10 cellular contexts compared by ENCODE assay signal in genomic region chr10:6786579-6787031, GRCh38.
A peak's percentile ranks its signal among the peaks of the same experiment; 100 is the strongest.
DNase-seq lines count a peak whose midpoint lies in the region; FAIRE-seq and TF ChIP-seq lines count a peak whose summit lies in the region.
"Had no signal": no experiment of that assay in that cellular context is flagged by ENCODE, and none has a peak within 500 bp of the region (broad histone marks: within the 10 kb centered on the region; RNA-seq: fewer than 3 reads in every experiment).

No MANE protein-coding gene starts in this region.

- H3K23ac ChIP-seq in H1 (ENCODE audit: insufficient read length), result no peak overlapping the region

- WGBS in H1 (ENCODE audit: extremely low coverage in 1 of 2, insufficient coverage in 1 of 2, insufficient read length in 1 of 2, insufficient replicate concordance in 2 of 2, low coverage in 1 of 2, low lambda C conversion rate in 2 of 2, missing lambda C conversion rate in 1 of 2), 2 experiments, result 81% methylated on average over 10 of the region's 10 CpGs; no CpG with 5 or more reads in 1 of the 2 experiments

- H4K91ac ChIP-seq in H1 (replicated peaks; ENCODE audit: insufficient read length, low read length), result no peak overlapping the region

- H2BK5ac ChIP-seq in H1 (ENCODE audit: low read depth, low read length), result 0 out of 2 replicates have a peak overlapping the region, but pooled peaks have one; percentile 72

- H3K4me1 ChIP-seq in Loucy (ENCODE audit: insufficient read depth, low read length, poor library complexity, severe bottlenecking), result no peaks in the 10 kb centered on the region
- peaks cover 0 to 15% (median 3%) of the 10 kb centered on the region in 4 experiments; a peak in 5 of 7 replicates for H3K4me1 ChIP-seq in H1 (replicated peaks in 1 of 4; ENCODE audit: control insufficient read depth in 3 of 4, insufficient read depth in 4 of 4, low read length in 3 of 4)

- H3K9me2 ChIP-seq in Loucy (replicated peaks; ENCODE audit: low read depth, low read length), result no peaks in the 10 kb centered on the region
- no peaks in the 10 kb centered on the region for H3K9me2 ChIP-seq in neural cell (ENCODE audit: insufficient read depth, low read length)

- no peak overlapping the region for H3K56ac ChIP-seq in H1 (replicated peaks; ENCODE audit: insufficient read length, low read depth, low read length)

- no peaks in the 10 kb centered on the region for H3K27me3 ChIP-seq in Loucy (ENCODE audit: insufficient read depth, low read length, poor library complexity, severe bottlenecking)
- no peaks in the 10 kb centered on the region for H3K27me3 ChIP-seq in H1 (replicated peaks in 1 of 4; ENCODE audit: control insufficient read depth in 3 of 4, extremely low read depth in 1 of 4, insufficient read depth in 3 of 4, low read length in 3 of 4)
- H3K27me3 ChIP-seq in neural cell (ENCODE audit: insufficient read depth, low read depth, low read length), result no peaks in the 10 kb centered on the region

- no peak overlapping the region for H3K18ac ChIP-seq in H1 (ENCODE audit: extremely low read depth, low read length)

- H3K79me2 ChIP-seq in Loucy (ENCODE audit: insufficient read depth, low read length) (no peaks in the 10 kb centered on the region), H1 (ENCODE audit: control insufficient read depth in 1 of 2, insufficient read depth in 2 of 2, low read length in 2 of 2) (no peaks in the 10 kb centered on the region), neural cell (replicated peaks; ENCODE audit: insufficient read depth, low read length) (no peaks in the 10 kb centered on the region)

- TF ChIP-seq RAD21 in H1 (IDR thresholded peaks at IDR 0.05 in 1 of 2, conservative IDR thresholded peaks at IDR 0.05 in 1 of 2; ENCODE audit: low read depth in 2 of 2, low read length in 2 of 2) (no peak), neural cell (conservative IDR thresholded peaks at IDR 0.05) (peak; percentile 50)

- H3K9ac ChIP-seq in Loucy (ENCODE audit: low read depth, low read length, poor library complexity, severe bottlenecking), result no peak overlapping the region
- H3K9ac ChIP-seq in H1 (replicated peaks in 1 of 4; ENCODE audit: extremely low read depth in 1 of 4, low read depth in 3 of 4, low read length in 3 of 4), result no peak overlapping the region
- no peak overlapping the region for H3K9ac ChIP-seq in neural cell (ENCODE audit: low read length)

- H2BK20ac ChIP-seq in H1 (ENCODE audit: low read length), result no peak overlapping the region

- H2BK15ac ChIP-seq in H1 (ENCODE audit: low read length), result no peak overlapping the region

- H2AFZ ChIP-seq in Loucy (ENCODE audit: low read length) (no peak overlapping the region), H1 (ENCODE audit: low read length) (no peak overlapping the region), neural cell (ENCODE audit: low read depth, low read length) (no peak overlapping the region)

- H2AK5ac ChIP-seq in H1 (ENCODE audit: low read depth, low read length), result no peak overlapping the region

- POLR2A ChIA-PET in H1 (lab: Charles Lee; ENCODE audit: partially characterized antibody), result interaction anchor here (1.3 kb wide), 1 partner anchor 11 kb away, joined by 4 read pairs; no protein-coding TSS in a partner anchor

- no peak overlapping the region for H2BK120ac ChIP-seq in H1 (replicated peaks; ENCODE audit: low read depth, low read length)

- H3K23me2 ChIP-seq in H1 (ENCODE audit: low read depth, low read length), result peaks cover 6% of the 10 kb centered on the region; the same call in 1 of the 2 replicates

- no peak for TF ChIP-seq POLR2A in H1 (IDR thresholded peaks at IDR 0.05; ENCODE audit: control extremely low read depth in 1 of 2, low read depth in 2 of 2, low read length in 2 of 2)

- CTCF ChIA-PET in H1 (lab: Charles Lee; ENCODE audit: partially characterized antibody), result interaction anchor here (0.6 to 1.2 kb wide), 4 partner anchors 65 to 134 kb away, joined by 3 to 4 read pairs (median 3); no protein-coding TSS in a partner anchor

- H2BK12ac ChIP-seq in H1 (ENCODE audit: low read depth, low read length), result peak overlapping the region; percentile 71; the same call in 1 of the 2 replicates

- no peak for FAIRE-seq in H1 (lab: Jason Lieb, UNC)

- peak; percentile 70 for DNase-seq in AG08395 (ENCODE audit: low spot score)
- no peak for DNase-seq in H1 (ENCODE audit: low read depth in 1 of 2, low spot score in 2 of 2)
- DNase-seq in NCI-H1694 treated with DMSO at 0.1 percent for 48 hours (lab: John Stamatoyannopoulos, UW), result no peak
- no peak for DNase-seq in activated CD8-positive, alpha-beta memory T cell treated with anti-CD3 and anti-CD28 coated beads, Interleukin-2, amount 50 U/mL, for 48 hours
- no peak for DNase-seq in GM10266 (ENCODE audit: extremely low spot score)
- DNase-seq in activated effector memory CD4-positive, alpha-beta T cell treated with anti-CD3 and anti-CD28 coated beads, Interleukin-2, amount 50 U/mL, for 16 hours, result no peak
- DNase-seq: DMS153; stimulated activated CD4-positive, alpha-beta T cell treated with anti-CD3 and anti-CD28 coated beads, Interleukin-12 subunit alpha, Interleukin-12 subunit beta, amount 100 ng/mL, for 4 hours had no signal

- no peak overlapping the region for H4K8ac ChIP-seq in H1 (ENCODE audit: extremely low read depth, insufficient read depth, low read length)

- H3K4ac ChIP-seq in H1 (replicated peaks; ENCODE audit: insufficient read length, low read depth, low read length), result no peak overlapping the region

- no peak for TF ChIP-seq EP300 in H1 (IDR thresholded peaks at IDR 0.05; ENCODE audit: borderline replicate concordance in 1 of 2, low read depth in 2 of 2, low read length in 2 of 2)
- TF ChIP-seq EP300 in neural cell (conservative IDR thresholded peaks at IDR 0.05; ENCODE audit: poor library complexity, severe bottlenecking), result no peak

- H3K36me3 ChIP-seq in Loucy (ENCODE audit: insufficient read depth, low read length) (no peaks in the 10 kb centered on the region), H1 (ENCODE audit: control insufficient read depth in 2 of 4, insufficient read depth in 4 of 4, low read length in 3 of 4) (peaks cover 0 to 2% (median 0%) of the 10 kb centered on the region in 4 experiments; a peak in 1 of 8 replicates), neural cell (ENCODE audit: insufficient read depth, low read length) (no peaks in the 10 kb centered on the region)

- H3K27ac ChIP-seq in H1 (ENCODE audit: low read depth, low read length) (no peak overlapping the region), neural cell (ENCODE audit: low read length) (no peak overlapping the region)

- H3K79me1 ChIP-seq in H1 (ENCODE audit: low read depth, low read length), result no peaks in the 10 kb centered on the region

- H3F3A ChIP-seq in Loucy (ENCODE audit: low read depth) (no peaks in the 10 kb centered on the region), neural cell (ENCODE audit: insufficient read depth, low read length, poor library complexity, severe bottlenecking) (no peaks in the 10 kb centered on the region)

- H4K20me1 ChIP-seq in Loucy (ENCODE audit: insufficient read depth, low read length, poor library complexity, severe bottlenecking) (no peaks in the 10 kb centered on the region), H1 (replicated peaks in 1 of 2; ENCODE audit: control insufficient read depth in 1 of 2, insufficient read depth in 2 of 2, low read length in 2 of 2) (no peaks in the 10 kb centered on the region), neural cell (ENCODE audit: insufficient read depth) (no peaks in the 10 kb centered on the region)

- no peak overlapping the region for H4K5ac ChIP-seq in H1 (ENCODE audit: insufficient read length, low read depth, low read length)

- TF ChIP-seq CTCF in Loucy (conservative IDR thresholded peaks at IDR 0.05; ENCODE audit: low read length) (peak; percentile 36), H1 (IDR thresholded peaks at IDR 0.05; ENCODE audit: control extremely low read depth in 1 of 3, insufficient read depth in 1 of 3, low read depth in 1 of 3, low read length in 3 of 3) (no peak), neural cell (IDR thresholded peaks at IDR 0.05; ENCODE audit: poor library complexity, severe bottlenecking) (peak; percentile 53), GM10266 (IDR thresholded peaks at IDR 0.05; ENCODE audit: control insufficient read depth, insufficient read depth, low read depth, missing control alignments) (no peak)

- H3K4me2 ChIP-seq in Loucy (ENCODE audit: low read depth, low read length, poor library complexity, severe bottlenecking) (no peak overlapping the region), H1 (ENCODE audit: insufficient read depth in 1 of 2, low read depth in 2 of 2, low read length in 2 of 2) (no peak overlapping the region), neural cell (ENCODE audit: low read length) (no peak overlapping the region)

- no peaks in the 10 kb centered on the region for H3K9me3 ChIP-seq in Loucy (ENCODE audit: insufficient read depth, low read depth, low read length)
- H3K9me3 ChIP-seq in H1 (ENCODE audit: insufficient read depth in 2 of 2, low read depth in 1 of 2, low read length in 1 of 2), result no peaks in the 10 kb centered on the region
- no peaks in the 10 kb centered on the region for H3K9me3 ChIP-seq in neural cell (ENCODE audit: low read length)

- H3K14ac ChIP-seq in H1 (ENCODE audit: insufficient read length), result no peak overlapping the region

- H3K4me3 ChIP-seq in Loucy (ENCODE audit: low read length, poor library complexity, severe bottlenecking) (no peak overlapping the region), H1 (ENCODE audit: extremely low read depth in 1 of 4, insufficient read depth in 2 of 4, low read depth in 3 of 4, low read length in 4 of 4) (no peak overlapping the region), neural cell (ENCODE audit: low read length) (no peak overlapping the region)

TF ChIP-seq in H1, 55 proteins besides CTCF, POLR2A, EP300 and RAD21 (continues in another document):
- TF ChIP-seq BACH1 (IDR thresholded peaks at IDR 0.05; ENCODE audit: low read length), result no peak
- TF ChIP-seq JUN (IDR thresholded peaks at IDR 0.05; ENCODE audit: low read depth, low read length), result no peak
- no peak for TF ChIP-seq SRF (IDR thresholded peaks at IDR 0.05; ENCODE audit: low read depth, low read length)
- TF ChIP-seq CBX5 (IDR thresholded peaks at IDR 0.05; ENCODE audit: low read depth, low read length), result no peak
- TF ChIP-seq JUND (IDR thresholded peaks at IDR 0.05; ENCODE audit: low read length), result no peak
- TF ChIP-seq MAFK (IDR thresholded peaks at IDR 0.05; ENCODE audit: low read depth, low read length), result no peak
- no peak for TF ChIP-seq RFX5 (IDR thresholded peaks at IDR 0.05; ENCODE audit: borderline replicate concordance, low read depth, low read length)

TF ChIP-seq in neural cell, 6 proteins besides CTCF, POLR2A, EP300 and RAD21:
- TF ChIP-seq MXI1 (conservative IDR thresholded peaks at IDR 0.05; ENCODE audit: poor library complexity, severe bottlenecking), result no peak
- TF ChIP-seq SMC3 (conservative IDR thresholded peaks at IDR 0.05; ENCODE audit: poor library complexity), result peak; percentile 57

Comparison
In these comparisons a context has a peak if more than half of its experiments do, and no peak if none do; other contexts are left out.
1. CTCF ChIP-seq: peak in Loucy (single experiment) and neural cell (single experiment); none in H1 (0 of 3) and GM10266 (single experiment).